In the genomic region with DNA sequence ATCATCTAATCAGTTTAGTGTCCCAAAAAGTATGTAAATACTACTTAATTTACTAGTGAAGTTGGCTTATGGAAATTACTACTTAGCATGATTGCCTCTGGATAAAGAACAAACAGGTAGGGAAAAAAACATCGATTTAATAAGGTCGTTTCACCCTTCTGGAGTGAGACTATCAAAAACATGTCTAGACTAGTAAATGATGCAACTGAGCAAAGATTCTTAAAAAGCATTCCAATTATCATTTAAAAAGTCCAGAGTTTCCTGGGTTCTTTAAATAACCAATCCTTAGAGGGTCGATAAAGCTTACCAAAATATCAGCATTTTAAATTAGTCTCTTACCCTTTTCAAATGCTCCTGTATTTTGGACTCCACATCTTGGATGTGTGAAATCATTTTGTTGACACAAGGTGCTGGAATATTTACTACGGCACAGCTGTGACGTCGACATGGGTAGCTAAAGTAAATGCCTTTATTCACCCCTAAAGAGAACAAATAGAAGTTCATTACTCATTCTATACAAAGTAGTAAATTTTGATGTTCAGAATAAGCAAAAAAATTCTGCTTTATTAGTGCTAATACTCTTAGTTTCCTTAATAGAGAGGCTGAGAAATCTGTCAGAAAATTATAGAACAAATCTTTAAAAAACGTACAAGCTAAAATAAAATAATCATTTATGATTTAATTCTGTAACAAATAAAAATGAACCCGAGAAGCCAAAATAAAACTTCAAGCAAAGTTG, we compare ENCODE assay signal across 1 cellular context.
A peak's percentile ranks its signal among the peaks of the same experiment; 100 is the strongest.
TF ChIP-seq lines count a peak whose summit lies in the region.

No MANE protein-coding gene starts in this region.

TF ChIP-seq in HEK293, 187 proteins besides CTCF, POLR2A, EP300 and RAD21 (continued from another document):
- TF ChIP-seq KLF1 (tag by site-specific recombination; IDR thresholded peaks at IDR 0.05) = no peak
- TF ChIP-seq ZNF624 (tag by site-specific recombination; IDR thresholded peaks at IDR 0.05) = no peak
- no peak for TF ChIP-seq ZNF175 (tag by site-specific recombination; IDR thresholded peaks at IDR 0.05)
- TF ChIP-seq ZNF426 (tag by site-specific recombination; IDR thresholded peaks at IDR 0.05) = no peak
- TF ChIP-seq FEZF1 (tag by site-specific recombination; IDR thresholded peaks at IDR 0.05) = peak; percentile 46
- no peak for TF ChIP-seq ZNF501 (tag by site-specific recombination; IDR thresholded peaks at IDR 0.05)
- TF ChIP-seq ZSCAN4 (tag by site-specific recombination; IDR thresholded peaks at IDR 0.05) = no peak
- no peak for TF ChIP-seq KLF8 (tag by site-specific recombination; IDR thresholded peaks at IDR 0.05)
- TF ChIP-seq ZNF354C (tag by site-specific recombination; IDR thresholded peaks at IDR 0.05; ENCODE audit: borderline replicate concordance, low read depth) = no peak
- no peak for TF ChIP-seq ZNF664 (tag by site-specific recombination; IDR thresholded peaks at IDR 0.05)
- no peak for TF ChIP-seq ZNF596 (tag by site-specific recombination; IDR thresholded peaks at IDR 0.05)
- TF ChIP-seq ZNF184 (tag by site-specific recombination; IDR thresholded peaks at IDR 0.05) = no peak
- TF ChIP-seq ZNF157 (tag by site-specific recombination; IDR thresholded peaks at IDR 0.05) = no peak
- no peak for TF ChIP-seq ZNF174 (tag by site-specific recombination; IDR thresholded peaks at IDR 0.05)
- no peak for TF ChIP-seq ZNF146 (tag by site-specific recombination; IDR thresholded peaks at IDR 0.05)
- 0 out of 2 replicates have a peak, but pooled peaks have one; percentile 13 for TF ChIP-seq OSR2 (tag by site-specific recombination; IDR thresholded peaks at IDR 0.05)
- TF ChIP-seq, protein P1, sequence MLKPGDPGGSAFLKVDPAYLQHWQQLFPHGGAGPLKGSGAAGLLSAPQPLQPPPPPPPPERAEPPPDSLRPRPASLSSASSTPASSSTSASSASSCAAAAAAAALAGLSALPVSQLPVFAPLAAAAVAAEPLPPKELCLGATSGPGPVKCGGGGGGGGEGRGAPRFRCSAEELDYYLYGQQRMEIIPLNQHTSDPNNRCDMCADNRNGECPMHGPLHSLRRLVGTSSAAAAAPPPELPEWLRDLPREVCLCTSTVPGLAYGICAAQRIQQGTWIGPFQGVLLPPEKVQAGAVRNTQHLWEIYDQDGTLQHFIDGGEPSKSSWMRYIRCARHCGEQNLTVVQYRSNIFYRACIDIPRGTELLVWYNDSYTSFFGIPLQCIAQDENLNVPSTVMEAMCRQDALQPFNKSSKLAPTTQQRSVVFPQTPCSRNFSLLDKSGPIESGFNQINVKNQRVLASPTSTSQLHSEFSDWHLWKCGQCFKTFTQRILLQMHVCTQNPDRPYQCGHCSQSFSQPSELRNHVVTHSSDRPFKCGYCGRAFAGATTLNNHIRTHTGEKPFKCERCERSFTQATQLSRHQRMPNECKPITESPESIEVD (tag by site-specific recombination; IDR thresholded peaks at IDR 0.05) = 0 out of 2 replicates have a peak, but pooled peaks have one; percentile 22
- no peak for TF ChIP-seq ZNF701 (tag by site-specific recombination; IDR thresholded peaks at IDR 0.05)
- no peak for TF ChIP-seq ZNF433 (tag by site-specific recombination; IDR thresholded peaks at IDR 0.05; ENCODE audit: low read depth)
- TF ChIP-seq ZNF776 (tag by site-specific recombination; IDR thresholded peaks at IDR 0.05; ENCODE audit: borderline replicate concordance) = no peak
- TF ChIP-seq ZNF629 (tag by site-specific recombination; IDR thresholded peaks at IDR 0.05) = no peak
- TF ChIP-seq, protein P2, sequence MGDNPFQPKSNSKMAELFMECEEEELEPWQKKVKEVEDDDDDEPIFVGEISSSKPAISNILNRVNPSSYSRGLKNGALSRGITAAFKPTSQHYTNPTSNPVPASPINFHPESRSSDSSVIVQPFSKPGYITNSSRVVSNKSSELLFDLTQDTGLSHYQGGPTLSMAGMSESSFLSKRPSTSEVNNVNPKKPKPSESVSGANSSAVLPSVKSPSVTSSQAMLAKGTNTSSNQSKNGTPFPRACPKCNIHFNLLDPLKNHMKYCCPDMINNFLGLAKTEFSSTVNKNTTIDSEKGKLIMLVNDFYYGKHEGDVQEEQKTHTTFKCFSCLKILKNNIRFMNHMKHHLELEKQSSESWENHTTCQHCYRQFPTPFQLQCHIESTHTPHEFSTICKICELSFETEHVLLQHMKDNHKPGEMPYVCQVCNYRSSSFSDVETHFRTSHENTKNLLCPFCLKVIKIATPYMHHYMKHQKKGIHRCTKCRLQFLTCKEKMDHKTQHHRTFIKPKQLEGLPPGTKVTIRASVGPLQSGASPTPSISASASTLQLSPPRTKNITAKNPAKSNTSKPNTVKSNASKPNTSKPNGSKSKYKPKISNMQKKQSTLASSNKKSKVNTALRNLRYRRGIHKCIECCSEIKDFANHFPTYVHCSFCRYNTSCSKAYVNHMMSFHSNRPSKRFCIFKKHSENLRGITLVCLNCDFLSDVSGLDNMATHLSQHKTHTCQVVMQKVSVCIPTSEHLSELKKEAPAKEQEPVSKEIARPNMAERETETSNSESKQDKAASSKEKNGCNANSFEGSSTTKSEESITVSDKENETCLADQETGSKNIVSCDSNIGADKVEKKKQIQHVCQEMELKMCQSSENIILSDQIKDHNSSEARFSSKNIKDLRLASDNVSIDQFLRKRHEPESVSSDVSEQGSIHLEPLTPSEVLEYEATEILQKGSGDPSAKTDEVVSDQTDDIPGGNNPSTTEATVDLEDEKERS (tag by site-specific recombination; IDR thresholded peaks at IDR 0.05) = no peak
- TF ChIP-seq, protein P3, sequence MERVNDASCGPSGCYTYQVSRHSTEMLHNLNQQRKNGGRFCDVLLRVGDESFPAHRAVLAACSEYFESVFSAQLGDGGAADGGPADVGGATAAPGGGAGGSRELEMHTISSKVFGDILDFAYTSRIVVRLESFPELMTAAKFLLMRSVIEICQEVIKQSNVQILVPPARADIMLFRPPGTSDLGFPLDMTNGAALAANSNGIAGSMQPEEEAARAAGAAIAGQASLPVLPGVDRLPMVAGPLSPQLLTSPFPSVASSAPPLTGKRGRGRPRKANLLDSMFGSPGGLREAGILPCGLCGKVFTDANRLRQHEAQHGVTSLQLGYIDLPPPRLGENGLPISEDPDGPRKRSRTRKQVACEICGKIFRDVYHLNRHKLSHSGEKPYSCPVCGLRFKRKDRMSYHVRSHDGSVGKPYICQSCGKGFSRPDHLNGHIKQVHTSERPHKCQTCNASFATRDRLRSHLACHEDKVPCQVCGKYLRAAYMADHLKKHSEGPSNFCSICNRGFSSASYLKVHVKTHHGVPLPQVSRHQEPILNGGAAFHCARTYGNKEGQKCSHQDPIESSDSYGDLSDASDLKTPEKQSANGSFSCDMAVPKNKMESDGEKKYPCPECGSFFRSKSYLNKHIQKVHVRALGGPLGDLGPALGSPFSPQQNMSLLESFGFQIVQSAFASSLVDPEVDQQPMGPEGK (tag by site-specific recombination; IDR thresholded peaks at IDR 0.05) = no peak
- no peak for TF ChIP-seq EGR2 (tag by site-specific recombination; IDR thresholded peaks at IDR 0.05; ENCODE audit: low read depth)
- TF ChIP-seq, protein P4, sequence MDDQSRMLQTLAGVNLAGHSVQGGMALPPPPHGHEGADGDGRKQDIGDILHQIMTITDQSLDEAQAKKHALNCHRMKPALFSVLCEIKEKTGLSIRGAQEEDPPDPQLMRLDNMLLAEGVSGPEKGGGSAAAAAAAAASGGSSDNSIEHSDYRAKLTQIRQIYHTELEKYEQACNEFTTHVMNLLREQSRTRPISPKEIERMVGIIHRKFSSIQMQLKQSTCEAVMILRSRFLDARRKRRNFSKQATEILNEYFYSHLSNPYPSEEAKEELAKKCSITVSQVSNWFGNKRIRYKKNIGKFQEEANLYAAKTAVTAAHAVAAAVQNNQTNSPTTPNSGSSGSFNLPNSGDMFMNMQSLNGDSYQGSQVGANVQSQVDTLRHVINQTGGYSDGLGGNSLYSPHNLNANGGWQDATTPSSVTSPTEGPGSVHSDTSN (CRISPR knock-in tag; IDR thresholded peaks at IDR 0.05) = no peak
- TF ChIP-seq ZNF398 (tag by site-specific recombination; IDR thresholded peaks at IDR 0.05) = no peak
- no peak for TF ChIP-seq ZNF214 (tag by site-specific recombination; IDR thresholded peaks at IDR 0.05; ENCODE audit: borderline replicate concordance)
- peak; percentile 91 for TF ChIP-seq ZNF335 (tag by site-specific recombination; conservative IDR thresholded peaks at IDR 0.05)
- TF ChIP-seq, protein P5, sequence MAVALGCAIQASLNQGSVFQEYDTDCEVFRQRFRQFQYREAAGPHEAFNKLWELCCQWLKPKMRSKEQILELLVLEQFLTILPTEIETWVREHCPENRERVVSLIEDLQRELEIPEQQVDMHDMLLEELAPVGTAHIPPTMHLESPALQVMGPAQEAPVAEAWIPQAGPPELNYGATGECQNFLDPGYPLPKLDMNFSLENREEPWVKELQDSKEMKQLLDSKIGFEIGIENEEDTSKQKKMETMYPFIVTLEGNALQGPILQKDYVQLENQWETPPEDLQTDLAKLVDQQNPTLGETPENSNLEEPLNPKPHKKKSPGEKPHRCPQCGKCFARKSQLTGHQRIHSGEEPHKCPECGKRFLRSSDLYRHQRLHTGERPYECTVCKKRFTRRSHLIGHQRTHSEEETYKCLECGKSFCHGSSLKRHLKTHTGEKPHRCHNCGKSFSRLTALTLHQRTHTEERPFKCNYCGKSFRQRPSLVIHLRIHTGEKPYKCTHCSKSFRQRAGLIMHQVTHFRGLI (tag by site-specific recombination; IDR thresholded peaks at IDR 0.05) = no peak
- TF ChIP-seq HOXD13 (CRISPR knock-in tag; IDR thresholded peaks at IDR 0.05; ENCODE audit: borderline replicate concordance) = no peak
- TF ChIP-seq ZNF2 (tag by site-specific recombination; IDR thresholded peaks at IDR 0.05) = no peak
- peak; percentile 83 for TF ChIP-seq BCL6B (tag by site-specific recombination; IDR thresholded peaks at IDR 0.05)
- no peak for TF ChIP-seq ZBTB7A (tag by site-specific recombination; IDR thresholded peaks at IDR 0.05; ENCODE audit: low read depth)
- TF ChIP-seq TRIM28 (IDR thresholded peaks at IDR 0.05; ENCODE audit: borderline replicate concordance, low read length) = peak; percentile 25; the same call in 1 of the 2 replicates
- TF ChIP-seq ZNF645 (tag by site-specific recombination; IDR thresholded peaks at IDR 0.05) = no peak
- no peak for TF ChIP-seq ZNF394 (tag by site-specific recombination; IDR thresholded peaks at IDR 0.05; ENCODE audit: borderline replicate concordance)
- TF ChIP-seq REPIN1 (tag by site-specific recombination; IDR thresholded peaks at IDR 0.05; ENCODE audit: low read depth) = no peak
- no peak for TF ChIP-seq ZNF202 (tag by site-specific recombination; IDR thresholded peaks at IDR 0.05; ENCODE audit: borderline replicate concordance)
- TF ChIP-seq GFI1B (tag by site-specific recombination; IDR thresholded peaks at IDR 0.05) = no peak
- TF ChIP-seq ZNF837 (tag by site-specific recombination; IDR thresholded peaks at IDR 0.05) = no peak
